14 cellular contexts compared by ENCODE assay signal in genomic region chr2:74892609-74893008, GRCh38.
"Had no signal": no experiment of that assay in that cellular context is flagged by ENCODE, and none has a peak within 500 bp of the region (broad histone marks: within the 10 kb centered on the region; RNA-seq: fewer than 3 reads in every experiment).

No MANE protein-coding gene starts in this region.

- H3K4me3 Mint-ChIP-seq: activated CD4-positive, alpha-beta T cell treated with anti-CD3 and anti-CD28 coated beads, Interleukin-2, amount 10 ng/mL, durations not matched to agents 24 days and 14 days; activated naive CD4-positive, alpha-beta T cell treated with anti-CD3 and anti-CD28 coated beads, Interleukin-2, amount 50 U/mL, for 24 hours; brain; neural crest cell; WTC11 had no signal

- H3K27me3 Mint-ChIP-seq: activated CD4-positive, alpha-beta T cell treated with anti-CD3 and anti-CD28 coated beads, Interleukin-2, amount 10 ng/mL, durations not matched to agents 24 days and 14 days; activated naive CD4-positive, alpha-beta T cell treated with anti-CD3 and anti-CD28 coated beads, Interleukin-2, amount 50 U/mL, for 24 hours had no signal

- H3K4me1 ChIP-seq: left lung, pancreas, thyroid gland, vagina had no signal

- H3K9me3 ChIP-seq: heart left ventricle, left lung, pancreas, thyroid gland, vagina had no signal

- H3K9me3 Mint-ChIP-seq: activated naive CD4-positive, alpha-beta T cell treated with anti-CD3 and anti-CD28 coated beads, Interleukin-2, amount 50 U/mL, for 24 hours; brain; neural crest cell had no signal

- H3K27ac ChIP-seq: left lung, pancreas, thyroid gland, vagina had no signal

- H3K4me1 Mint-ChIP-seq: activated CD4-positive, alpha-beta T cell treated with anti-CD3 and anti-CD28 coated beads, Interleukin-2, amount 10 ng/mL, durations not matched to agents 24 days and 14 days; activated naive CD4-positive, alpha-beta T cell treated with anti-CD3 and anti-CD28 coated beads, Interleukin-2, amount 50 U/mL, for 24 hours; brain; neural crest cell had no signal

- H3K27ac Mint-ChIP-seq: activated CD4-positive, alpha-beta T cell treated with anti-CD3 and anti-CD28 coated beads, Interleukin-2, amount 10 ng/mL, durations not matched to agents 24 days and 14 days; activated naive CD4-positive, alpha-beta T cell treated with anti-CD3 and anti-CD28 coated beads, Interleukin-2, amount 50 U/mL, for 24 hours; brain; WTC11 had no signal

- H3K27me3 ChIP-seq: heart left ventricle, left lung, pancreas, thyroid gland, vagina had no signal

- DNase-seq: activated CD4-positive, alpha-beta T cell treated with anti-CD3 and anti-CD28 coated beads, Interleukin-2, amount 10 ng/mL, durations not matched to agents 24 days and 14 days; activated CD8-positive, alpha-beta memory T cell treated with anti-CD3 and anti-CD28 coated beads for 24 hours; heart left ventricle; left lung; mesendoderm; pancreas; thyroid gland had no signal

- FAIRE-seq: frontal cortex, islet of Langerhans, pancreas had no signal

- H3K4me3 ChIP-seq: heart left ventricle, left lung, pancreas, thyroid gland, vagina had no signal
